Comparison of ENCODE assay signal across 8 cellular contexts in the genomic region with DNA sequence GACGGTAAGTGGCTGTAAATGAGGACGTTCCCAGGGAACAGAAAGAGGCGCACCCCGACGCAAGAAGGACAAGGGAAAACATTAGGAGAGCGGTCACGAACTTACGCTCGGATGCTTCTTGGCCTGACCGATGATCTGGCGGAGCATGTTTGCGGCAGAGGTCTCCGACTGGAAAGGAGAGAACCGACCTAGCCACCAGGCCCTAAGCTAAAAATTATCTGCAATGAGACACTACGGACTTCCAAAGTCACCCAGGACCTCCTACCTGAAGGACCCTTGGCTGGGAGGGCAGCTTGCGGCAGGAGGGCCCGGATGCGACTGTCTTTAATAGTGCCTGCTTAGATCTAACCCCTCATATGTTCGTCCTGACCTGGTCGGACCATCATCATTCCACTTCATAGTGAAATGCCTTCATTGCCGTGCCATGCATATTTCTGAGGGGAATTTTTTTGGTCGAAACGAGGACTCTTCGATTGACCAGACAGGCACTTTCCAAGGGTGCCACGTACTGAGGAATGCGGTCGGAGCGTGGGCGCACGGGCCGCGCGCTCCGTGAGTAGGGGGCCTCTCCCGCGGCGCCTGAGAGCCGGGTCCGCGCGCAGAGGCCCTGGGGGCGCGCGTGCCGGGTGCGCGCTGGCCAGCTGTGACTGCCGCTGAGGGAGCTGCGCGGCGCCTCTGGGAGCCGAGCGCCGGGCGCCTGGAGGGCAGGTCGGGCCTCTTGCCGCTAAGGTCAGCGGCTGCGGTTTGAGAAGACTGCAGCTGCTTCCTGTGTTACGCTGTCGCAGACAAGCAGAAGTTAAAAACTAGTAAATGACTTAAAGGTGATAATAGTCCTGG. TPM values are rescaled to one million over a fixed set of nuclear protein-coding genes. Genes with fewer than 3 reads are reported as not detected.
DNase-seq lines count a peak whose midpoint lies in the region; ATAC-seq and TF ChIP-seq lines count a peak whose summit lies in the region.

No MANE protein-coding gene starts in this region.

- H3K23ac ChIP-seq in IMR-90 (ENCODE audit: low read depth, low read length) = peak overlapping the region; percentile 100

- peak overlapping the region; percentile 99 for H3K14ac ChIP-seq in IMR-90 (replicated peaks; ENCODE audit: low read depth, low read length)

- H4K20me1 ChIP-seq in IMR-90 (ENCODE audit: insufficient read depth, low read length) (0 out of 2 replicates have a peak, but pooled peaks cover 6% of the 10 kb centered on the region), OCI-LY7 (ENCODE audit: insufficient read depth, low read length) (peaks cover 10% of the 10 kb centered on the region; the same call in 1 of the 2 replicates)

- dilution Hi-C loops in IMR-90 (cut with HindIII; ENCODE audit: low sequenced_read_pairs, unreplicated experiment) = no loop called here

- peak overlapping the region; percentile 89 for H3K4me3 ChIP-seq in IMR-90 (ENCODE audit: insufficient read depth, low read depth, low read length)
- H3K4me3 ChIP-seq in OCI-LY7 (ENCODE audit: low read depth, low read length, poor library complexity, severe bottlenecking) = peak overlapping the region; percentile 96
- peak overlapping the region; percentile 94 for H3K4me3 ChIP-seq in mucosa of stomach (ENCODE audit: low read length)

- peak overlapping the region; percentile 99 for H2BK20ac ChIP-seq in IMR-90 (ENCODE audit: low read depth, low read length)

- H3K9me1 ChIP-seq in IMR-90 (ENCODE audit: insufficient read depth, low read length) = no peaks in the 10 kb centered on the region

- H3K18ac ChIP-seq in IMR-90 (ENCODE audit: low read depth, low read length) = peak overlapping the region; percentile 97

- H2AK5ac ChIP-seq in IMR-90 (ENCODE audit: low read depth, low read length) = peak overlapping the region; percentile 67

- peak overlapping the region; percentile 96; the same call in 2 of the 3 replicates for H2BK15ac ChIP-seq in IMR-90 (ENCODE audit: low read depth, low read length)

- BruUV-seq in IMR-90 (replicated peaks; lab: Mats Ljungman, UMichigan) = no TSS peak
- no TSS peak for BruUV-seq in OCI-LY7 (replicated peaks; lab: Mats Ljungman, UMichigan)

- in situ Hi-C loops in IMR-90 (cut with MboI; ENCODE audit: low sequenced_read_pairs) = no loop called here

- CTCF ChIA-PET in IMR-90 (lab: Yijun Ruan, JAX) (interaction anchor here (1.0 kb wide), 1 partner anchor 403 kb away, joined by 3 read pairs; no protein-coding TSS in a partner anchor), OCI-LY7 (lab: Charles Lee; ENCODE audit: unreplicated experiment) (no interaction called here)

- peaks cover 5% of the 10 kb centered on the region for H3K4me1 ChIP-seq in IMR-90 (ENCODE audit: control insufficient read depth, insufficient read depth, low read length)
- H3K4me1 ChIP-seq in OCI-LY7 (ENCODE audit: insufficient read depth, low read length, poor library complexity, severe bottlenecking) = peaks cover 29% of the 10 kb centered on the region
- H3K4me1 ChIP-seq in mucosa of stomach (ENCODE audit: control insufficient read depth, insufficient read depth, low read length) = no peaks in the 10 kb centered on the region

- no peak for TF ChIP-seq CTCF in IMR-90 (conservative IDR thresholded peaks at IDR 0.05; ENCODE audit: low read depth, low read length)
- no peak for TF ChIP-seq CTCF in OCI-LY7 (conservative IDR thresholded peaks at IDR 0.05; ENCODE audit: low read length)

- peak overlapping the region; percentile 87 to 99 for H4K8ac ChIP-seq in IMR-90 (ENCODE audit: low read depth in 2 of 2, low read length in 2 of 2)

- H4K91ac ChIP-seq in IMR-90 (ENCODE audit: insufficient read depth, low read depth, low read length) = peak overlapping the region; percentile 100

- H3K27me3 ChIP-seq in IMR-90 (ENCODE audit: control insufficient read depth, insufficient read depth, low read length) (no peaks in the 10 kb centered on the region), mucosa of stomach (ENCODE audit: control insufficient read depth, insufficient read depth, low read length) (no peaks in the 10 kb centered on the region)

- 20% methylated on average over 1 of the region's 61 CpGs; no CpG with 5 or more reads in 1 of the 2 experiments for WGBS in IMR-90 (ENCODE audit: extremely low coverage in 2 of 2, insufficient read length in 1 of 2), 2 experiments

- intact Hi-C loops in IMR-90 (cut with micrococcal nuclease) = loop anchor here (1.0 kb wide), 2 partner anchors 33 to 272 kb away; a partner anchor contains a TSS
- intact Hi-C loops in OCI-LY7 (cut with micrococcal nuclease; ENCODE audit: unreplicated experiment) = loop anchor here (1.0 to 5.0 kb wide), 2 partner anchors 33 to 272 kb away; a partner anchor contains a TSS

- no peaks in the 10 kb centered on the region for H3K9me2 ChIP-seq in OCI-LY7 (ENCODE audit: insufficient read depth, low read length)

- H3K36me3 ChIP-seq in IMR-90 (ENCODE audit: control insufficient read depth, insufficient read depth, low read length) (peaks cover 12% of the 10 kb centered on the region), OCI-LY7 (ENCODE audit: insufficient read depth, low read length) (peaks cover 32% of the 10 kb centered on the region), mucosa of stomach (ENCODE audit: control insufficient read depth, insufficient read depth, low read length) (peaks cover 5% of the 10 kb centered on the region)

- H3K79me2 ChIP-seq in OCI-LY7 (ENCODE audit: insufficient read depth, low read depth, low read length) = peaks cover 48% of the 10 kb centered on the region

- H3K9me3 ChIP-seq in IMR-90 (ENCODE audit: control insufficient read depth, insufficient read depth, low read length) (no peaks in the 10 kb centered on the region), OCI-LY7 (ENCODE audit: low read length) (no peaks in the 10 kb centered on the region), mucosa of stomach (ENCODE audit: control insufficient read depth, low read length) (no peaks in the 10 kb centered on the region)

- peak overlapping the region; percentile 99 for H3K4ac ChIP-seq in IMR-90 (ENCODE audit: low read depth, low read length)

- H3K9ac ChIP-seq in IMR-90 (ENCODE audit: low read depth, low read length) (peak overlapping the region; percentile 94), mucosa of stomach (ENCODE audit: low read length) (peak overlapping the region; percentile 97)

- H4K5ac ChIP-seq in IMR-90 (ENCODE audit: low read depth, low read length) = peak overlapping the region; percentile 89

- H2AFZ ChIP-seq in IMR-90 (replicated peaks; ENCODE audit: low read length, poor library complexity) (peak overlapping the region; percentile 96), OCI-LY7 (ENCODE audit: low read length) (peak overlapping the region; percentile 99)

- POLR2A ChIA-PET in IMR-90 (lab: Charles Lee; ENCODE audit: unreplicated experiment) = interaction anchor here (0.5 to 1.1 kb wide), 4 partner anchors 10 to 86 kb away, joined by 3 to 10 read pairs (median 4); no protein-coding TSS in a partner anchor
- POLR2A ChIA-PET in OCI-LY7 (lab: Charles Lee) = interaction anchor here (0.6 to 2.7 kb wide), 14 partner anchors 9 to 118 kb away, joined by 3 to 29 read pairs (median 4); a partner anchor contains a TSS

- H3K56ac ChIP-seq in IMR-90 (ENCODE audit: extremely low read depth, insufficient read depth, low read length) = peak overlapping the region; percentile 100

- H2BK5ac ChIP-seq in IMR-90 (ENCODE audit: low read depth, low read length, poor library complexity, severe bottlenecking) = peak overlapping the region; percentile 97

- H3K27ac ChIP-seq in IMR-90 (ENCODE audit: insufficient read depth, low read length) (peak overlapping the region; percentile 92), OCI-LY7 (ENCODE audit: low read depth, low read length, poor library complexity, severe bottlenecking) (peak overlapping the region; percentile 79)

- no peak; the same call in 1 of the 2 replicates for TF ChIP-seq RAD21 in IMR-90 (IDR thresholded peaks at IDR 0.05; ENCODE audit: low read length)

- DNase-seq in DMS153 treated with DMSO at 0.1 percent for 48 hours (lab: John Stamatoyannopoulos, UW; ENCODE audit: unreplicated experiment) (peak; percentile 99), IMR-90 (peak; percentile 95), OCI-LY7 (ENCODE audit: low spot score) (peak; percentile 96), activated T-cell treated with anti-CD3 and anti-CD28 coated beads for 48 hours (ENCODE audit: low read depth) (peak; percentile 88)
- DNase-seq in stimulated activated CD8-positive, alpha-beta memory T cell treated with anti-CD3 and anti-CD28 coated beads, Interleukin-4, amount 100 ng/mL, for 48 hours = peak; percentile 86

- TF ChIP-seq POLR2A in IMR-90 (IDR thresholded peaks at IDR 0.05; ENCODE audit: low read depth, low read length) = peak; percentile 98

- H3K79me1 ChIP-seq in IMR-90 (ENCODE audit: low read depth in 1 of 2, low read length in 2 of 2) = peaks cover 15 to 26% of the 10 kb centered on the region in 2 experiments; a peak in 3 of 4 replicates

- H2BK120ac ChIP-seq in IMR-90 (ENCODE audit: low read depth, low read length) = peak overlapping the region; percentile 100

- peak overlapping the region; percentile 94 for H3K4me2 ChIP-seq in IMR-90 (ENCODE audit: low read depth, low read length)
- H3K4me2 ChIP-seq in OCI-LY7 (ENCODE audit: low read length) = peak overlapping the region; percentile 94

- peak; percentile 87 for ATAC-seq in GM21576 (IDR thresholded peaks at IDR 0.05; ENCODE audit: unreplicated experiment)
- peak; percentile 93 for ATAC-seq in IMR-90 (ENCODE audit: low read depth)
- peak; percentile 99 for ATAC-seq in esophagus mucosa

- H2AK9ac ChIP-seq in IMR-90 (replicated peaks; ENCODE audit: low read depth, low read length, poor library complexity) = peak overlapping the region; percentile 98

TF ChIP-seq in IMR-90, 13 proteins besides CTCF, POLR2A, EP300 and RAD21 (continues in another document):
- TF ChIP-seq NFE2L2 (IDR thresholded peaks at IDR 0.05; ENCODE audit: low read depth, low read length) (no peak), BHLHE40 (IDR thresholded peaks at IDR 0.05; ENCODE audit: low read depth, low read length) (peak; percentile 88), CHD1 (IDR thresholded peaks at IDR 0.05; ENCODE audit: low read depth, low read length) (no peak)
- TF ChIP-seq, protein P1, sequence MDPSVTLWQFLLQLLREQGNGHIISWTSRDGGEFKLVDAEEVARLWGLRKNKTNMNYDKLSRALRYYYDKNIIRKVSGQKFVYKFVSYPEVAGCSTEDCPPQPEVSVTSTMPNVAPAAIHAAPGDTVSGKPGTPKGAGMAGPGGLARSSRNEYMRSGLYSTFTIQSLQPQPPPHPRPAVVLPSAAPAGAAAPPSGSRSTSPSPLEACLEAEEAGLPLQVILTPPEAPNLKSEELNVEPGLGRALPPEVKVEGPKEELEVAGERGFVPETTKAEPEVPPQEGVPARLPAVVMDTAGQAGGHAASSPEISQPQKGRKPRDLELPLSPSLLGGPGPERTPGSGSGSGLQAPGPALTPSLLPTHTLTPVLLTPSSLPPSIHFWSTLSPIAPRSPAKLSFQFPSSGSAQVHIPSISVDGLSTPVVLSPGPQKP (IDR thresholded peaks at IDR 0.05; ENCODE audit: borderline replicate concordance, low read depth, low read length) = no peak

RNA-seq across cellular contexts. Expression of a gene that starts 33.5 kb away (rescaled TPM):
- total RNA-seq in IMR-90 (2012; rRNA removed) = 17.2 and 24.4 TPM in 2 replicates
- 7.5 and 8.7 TPM in 2 replicates for polyA plus RNA-seq in IMR-90 (2012; rRNA removed)
- 1.1 and 1.7 TPM in 2 replicates for polyA plus RNA-seq in IMR-90 (2012; cell fraction: cytosol; rRNA removed)
- polyA plus RNA-seq in IMR-90 (2012; cell fraction: nucleus; rRNA removed; ENCODE audit: low replicate concordance) = 0.75 and 7.9 TPM in 2 replicates
- 39.9 and 44.0 TPM in 2 replicates for total RNA-seq in OCI-LY7 (2014; rRNA removed; shearing (Covaris generic))
- total RNA-seq in OCI-LY7 (2022) = 51.4 and 55.5 TPM in 2 replicates
- 23.1 TPM for total RNA-seq in esophagus mucosa

Comparison
In these comparisons a context has a peak if more than half of its experiments do, and no peak if none do; other contexts are left out.
1. Peak in every context shown above with its lines: DNase-seq, ATAC-seq, H3K4me3 ChIP-seq and H3K27ac ChIP-seq.